ENCODE assay signal across 14 cellular contexts in the genomic region with DNA sequence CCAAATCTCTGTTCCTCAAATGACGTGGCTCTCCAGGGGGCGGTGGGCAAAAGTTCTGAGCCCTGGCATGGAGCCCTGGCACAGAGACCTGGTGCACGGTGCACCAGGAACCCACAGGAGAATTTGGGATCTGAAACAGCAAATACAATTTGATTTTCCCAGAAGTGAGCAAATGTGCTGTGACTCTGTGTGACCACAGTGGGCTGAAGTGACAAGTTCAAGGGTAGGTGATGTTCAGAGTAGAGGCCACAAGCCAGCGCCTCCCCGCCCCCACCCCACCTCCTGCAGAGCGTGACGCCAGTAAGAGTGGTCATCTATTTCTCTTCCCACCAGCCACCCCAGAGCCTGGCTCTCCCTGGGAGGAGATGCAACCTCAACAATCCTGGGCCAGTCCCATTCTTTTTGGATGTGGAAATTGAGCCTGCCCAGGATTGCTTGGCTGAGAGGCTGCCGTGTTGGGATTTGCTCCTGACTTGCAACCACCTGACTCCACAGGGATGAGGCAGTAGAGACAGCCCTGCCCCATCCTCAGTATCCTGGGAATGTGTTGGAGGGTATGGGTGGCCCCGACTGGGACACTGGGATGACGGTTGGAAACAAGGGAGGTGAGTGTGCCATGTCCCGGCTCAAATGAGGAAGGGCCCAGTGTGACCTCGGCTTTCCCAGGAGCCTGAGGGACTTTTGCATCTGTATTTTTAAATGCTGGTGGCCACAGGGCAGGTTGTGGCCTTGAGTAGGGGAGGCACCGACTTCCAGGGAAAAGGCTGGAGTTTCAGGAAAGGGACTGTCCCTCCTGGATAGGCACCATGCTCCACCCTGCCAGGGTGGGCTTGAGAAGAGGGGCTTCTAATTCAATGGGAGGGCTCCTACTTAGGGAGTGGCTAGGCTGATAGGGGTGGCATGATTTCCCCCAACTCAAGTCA. TPM values are rescaled to one million over a fixed set of nuclear protein-coding genes. Genes with fewer than 3 reads are reported as not detected.
DNase-seq lines count a peak whose midpoint lies in the region; ATAC-seq and TF ChIP-seq lines count a peak whose summit lies in the region.
"Had no signal": no experiment of that assay in that cellular context is flagged by ENCODE, and none has a peak within 500 bp of the region (broad histone marks: within the 10 kb centered on the region; RNA-seq: fewer than 3 reads in every experiment).

No MANE protein-coding gene starts in this region.

- no peak overlapping the region for H3K4me3 ChIP-seq in breast epithelium
- H3K4me3 ChIP-seq: SK-N-MC, tibial nerve had no signal

- peaks cover 11 to 12% of the 10 kb centered on the region in 2 donors for H3K4me1 ChIP-seq in breast epithelium

- BruUV-seq in MCF 10A (replicated peaks; lab: Mats Ljungman, UMichigan), result no TSS peak

- H3K36me3 ChIP-seq in breast epithelium, result no peaks in the 10 kb centered on the region
- H3K36me3 ChIP-seq: tibial nerve had no signal

- H3K4me1 Mint-ChIP-seq in MCF 10A (ENCODE audit: insufficient read depth, unreplicated experiment), result peaks cover 23% of the 10 kb centered on the region
- H3K4me1 Mint-ChIP-seq in activated T-helper 17 cell treated with anti-CD3 and anti-CD28 coated beads, Interleukin-2, amount 50 U/mL, for 72 hours, result peaks cover 4% of the 10 kb centered on the region

- peak overlapping the region; percentile 54 to 78 for H3K27ac ChIP-seq in breast epithelium
- H3K27ac ChIP-seq: SK-N-MC, tibial nerve had no signal

- H3K27me3 Mint-ChIP-seq in MCF 10A (ENCODE audit: insufficient read depth, unreplicated experiment), result no peaks in the 10 kb centered on the region
- no peaks in the 10 kb centered on the region for H3K27me3 Mint-ChIP-seq in activated T-helper 17 cell treated with anti-CD3 and anti-CD28 coated beads, Interleukin-2, amount 50 U/mL, for 72 hours

- no peaks in the 10 kb centered on the region for H3K9me3 ChIP-seq in breast epithelium
- H3K9me3 ChIP-seq: tibial nerve had no signal

- CTCF ChIA-PET in MCF 10A (lab: Yijun Ruan, JAX), result interaction anchor here (1.3 to 4.7 kb wide), 4 partner anchors 14 to 34 kb away, joined by 4 to 29 read pairs (median 11); no protein-coding TSS in a partner anchor

- no peak for TF ChIP-seq CTCF in breast epithelium (IDR thresholded peaks at IDR 0.05)
- TF ChIP-seq CTCF in MCF 10A (IDR thresholded peaks at IDR 0.05; ENCODE audit: unreplicated experiment), result no peak

- H3K27ac Mint-ChIP-seq in MCF 10A (ENCODE audit: low read depth, unreplicated experiment), result no peak overlapping the region
- no peak overlapping the region for H3K27ac Mint-ChIP-seq in activated T-helper 17 cell treated with anti-CD3 and anti-CD28 coated beads, Interleukin-2, amount 50 U/mL, for 72 hours

- DNase-seq in breast epithelium (ENCODE audit: low spot score in 2 of 2), result no peak
- DNase-seq in MCF 10A (ENCODE audit: unreplicated experiment), result no peak
- peak; percentile 81 for DNase-seq in left lobe of liver (ENCODE audit: low spot score)
- no peak for DNase-seq in NCI-H82 (lab: John Stamatoyannopoulos, UW)
- DNase-seq in NCI-H2081 treated with DMSO at 0.1 percent for 48 hours (lab: John Stamatoyannopoulos, UW), result no peak
- DNase-seq in sciatic nerve (ENCODE audit: low spot score), result no peak
- DNase-seq: activated naive CD4-positive, alpha-beta T cell treated with anti-CD3 and anti-CD28 coated beads, Interleukin-2, amount 50 U/mL, for 16 hours; head of caudate nucleus; NCI-H774 had no signal

- TF ChIP-seq POLR2A in breast epithelium (IDR thresholded peaks at IDR 0.05), result no peak

- no peaks in the 10 kb centered on the region for H3K27me3 ChIP-seq in breast epithelium
- H3K27me3 ChIP-seq: tibial nerve had no signal

- no peaks in the 10 kb centered on the region for H3K36me3 Mint-ChIP-seq in MCF 10A (ENCODE audit: insufficient read depth, unreplicated experiment)
- H3K36me3 Mint-ChIP-seq in activated T-helper 17 cell treated with anti-CD3 and anti-CD28 coated beads, Interleukin-2, amount 50 U/mL, for 72 hours (ENCODE audit: low read depth), result no peaks in the 10 kb centered on the region

- peak; percentile 39 for ATAC-seq in activated T-helper 17 cell treated with anti-CD3 and anti-CD28 coated beads, Interleukin-2, amount 50 U/mL, for 72 hours (replicated peaks)
- ATAC-seq in left lobe of liver (peak; percentile 40), sciatic nerve (no peak), HG02759 (IDR thresholded peaks at IDR 0.05; ENCODE audit: unreplicated experiment) (no peak)

- intact Hi-C loops in breast epithelium (cut with DNase I; ENCODE audit: low total_unique reads) (no loop called here), MCF 10A (cut with micrococcal nuclease) (no loop called here), sciatic nerve (cut with DNase I) (no loop called here)

- POLR2A ChIA-PET in MCF 10A (lab: Yijun Ruan, JAX), result no interaction called here

- no peaks in the 10 kb centered on the region for H3K9me3 Mint-ChIP-seq in MCF 10A (ENCODE audit: unreplicated experiment)
- no peaks in the 10 kb centered on the region for H3K9me3 Mint-ChIP-seq in activated T-helper 17 cell treated with anti-CD3 and anti-CD28 coated beads, Interleukin-2, amount 50 U/mL, for 72 hours

- no peak overlapping the region for H3K4me3 Mint-ChIP-seq in MCF 10A (ENCODE audit: unreplicated experiment)
- no peak overlapping the region for H3K4me3 Mint-ChIP-seq in activated T-helper 17 cell treated with anti-CD3 and anti-CD28 coated beads, Interleukin-2, amount 50 U/mL, for 72 hours

RNA-seq across cellular contexts. Expression of a gene that starts 11.0 kb away (rescaled TPM):
- 10 to 100 TPM in 2 of 3 donors, 1 to 10 TPM in 1; 4.3 to 37.6 (median 34.4) TPM for total RNA-seq in breast epithelium
- 24.4 and 32.1 TPM in 2 replicates for total RNA-seq in MCF 10A (2022)
- 10 to 100 TPM; 79.0 to 86.3 TPM for total RNA-seq in activated T-helper 17 cell treated with anti-CD3 and anti-CD28 coated beads, Interleukin-2, amount 50 U/mL, for 72 hours
- 30.8 TPM for total RNA-seq in left lobe of liver
- total RNA-seq in sciatic nerve, result 117 TPM

RNA-seq across cellular contexts. Expression of a gene that starts 38.5 kb away (rescaled TPM):
- total RNA-seq in breast epithelium (not detected), MCF 10A (2022) (not detected in 2 replicates), left lobe of liver (not detected), sciatic nerve (not detected)
- not detected for total RNA-seq in activated T-helper 17 cell treated with anti-CD3 and anti-CD28 coated beads, Interleukin-2, amount 50 U/mL, for 72 hours
- total RNA-seq: lower leg skin, tibial nerve had no signal

RNA-seq across cellular contexts. Expression of a gene that starts 40.2 kb away (rescaled TPM):
- total RNA-seq in breast epithelium (10 to 100 TPM in 2 of 3 donors, not detected in 1; 15.7 to 18.1 TPM), MCF 10A (2022) (9.6 and 14.6 TPM in 2 replicates), left lobe of liver (14.0 TPM), sciatic nerve (not detected)
- not detected for total RNA-seq in activated T-helper 17 cell treated with anti-CD3 and anti-CD28 coated beads, Interleukin-2, amount 50 U/mL, for 72 hours
- total RNA-seq: tibial nerve had no signal

Comparison
In these comparisons a context has a peak if more than half of its experiments do, and no peak if none do; other contexts are left out.
1. ATAC-seq: peak in activated T-helper 17 cell treated with anti-CD3 and anti-CD28 coated beads, Interleukin-2, amount 50 U/mL, for 72 hours (single experiment) and left lobe of liver (single experiment); none in sciatic nerve (single experiment) and HG02759 (single experiment).